Comparison of ENCODE assay signal across 21 cellular contexts in genomic region chr5:39226558-39226957, GRCh38.
"Had no signal": no experiment of that assay in that cellular context is flagged by ENCODE, and none has a peak within 500 bp of the region (broad histone marks: within the 10 kb centered on the region; RNA-seq: fewer than 3 reads in every experiment).

No MANE protein-coding gene starts in this region.

- H3K27me3 Mint-ChIP-seq: stimulated activated naive B cell treated with anti-CD40 and anti-IgM and Interleukin-4, amounts not matched to agents 10 μg/mL and 1 μg/mL and 100 μg/mL, for 72 hours had no signal

- H3K4me1 Mint-ChIP-seq: stimulated activated naive B cell treated with anti-CD40 and anti-IgM and Interleukin-4, amounts not matched to agents 10 μg/mL and 1 μg/mL and 100 μg/mL, for 72 hours had no signal

- FAIRE-seq: astrocyte, TTC549 had no signal

- H3K36me3 ChIP-seq: adrenal gland, breast epithelium, gastroesophageal sphincter, heart left ventricle, spleen, tibial artery, uterus had no signal

- H3K9me3 Mint-ChIP-seq: nephron; stimulated activated naive B cell treated with anti-CD40 and anti-IgM and Interleukin-4, amounts not matched to agents 10 μg/mL and 1 μg/mL and 100 μg/mL, for 72 hours; WTC11 had no signal

- H3K27ac Mint-ChIP-seq: nephron; stimulated activated naive B cell treated with anti-CD40 and anti-IgM and Interleukin-4, amounts not matched to agents 10 μg/mL and 1 μg/mL and 100 μg/mL, for 72 hours; WTC11 had no signal

- H3K36me3 Mint-ChIP-seq: stimulated activated naive B cell treated with anti-CD40 and anti-IgM and Interleukin-4, amounts not matched to agents 10 μg/mL and 1 μg/mL and 100 μg/mL, for 72 hours; WTC11 had no signal

- H3K4me3 Mint-ChIP-seq: nephron; stimulated activated naive B cell treated with anti-CD40 and anti-IgM and Interleukin-4, amounts not matched to agents 10 μg/mL and 1 μg/mL and 100 μg/mL, for 72 hours; WTC11 had no signal

- H3K4me3 ChIP-seq: adrenal gland, breast epithelium, gastroesophageal sphincter, heart left ventricle, spleen, tibial artery, uterus had no signal

- H3K27me3 ChIP-seq: adrenal gland, breast epithelium, gastroesophageal sphincter, heart left ventricle, spleen, tibial artery, uterus had no signal

- DNase-seq: activated CD4-positive, alpha-beta T cell treated with anti-CD3 and anti-CD28 coated beads for 4 hours; activated CD8-positive, alpha-beta memory T cell treated with anti-CD3 and anti-CD28 coated beads for 24 hours; activated CD8-positive, alpha-beta memory T cell treated with anti-CD3 and anti-CD28 coated beads, Interleukin-2, amount 50 U/mL, for 48 hours; adrenal gland; effector CD8-positive, alpha-beta T cell; heart left ventricle; kidney glomerular epithelial cell; mesenchymal stem cell; occipital lobe; retina; spleen; stimulated activated naive B cell treated with anti-CD40 and anti-IgM and Interleukin-4, amounts not matched to agents 10 μg/mL and 1 μg/mL and 100 μg/mL, for 72 hours; substantia nigra; tibial artery; uterus had no signal

- H3K9me3 ChIP-seq: adrenal gland, breast epithelium, gastroesophageal sphincter, heart left ventricle, spleen, tibial artery, uterus had no signal

- ATAC-seq: gastroesophageal sphincter; heart left ventricle; stimulated activated naive B cell treated with anti-CD40 and anti-IgM and Interleukin-4, amounts not matched to agents 10 μg/mL and 1 μg/mL and 100 μg/mL, for 72 hours; WTC11 had no signal

- H3K27ac ChIP-seq: adrenal gland, breast epithelium, gastroesophageal sphincter, tibial artery, uterus had no signal

- H3K4me1 ChIP-seq: adrenal gland, breast epithelium, gastroesophageal sphincter, tibial artery, uterus had no signal
